Comparison of ENCODE assay signal across 25 cellular contexts in genomic region chr2:178270338-178270737, GRCh38.
A peak's percentile ranks its signal among the peaks of the same experiment; 100 is the strongest.
DNase-seq lines count a peak whose midpoint lies in the region; ATAC-seq and TF ChIP-seq lines count a peak whose summit lies in the region.
"Had no signal": no experiment of that assay in that cellular context is flagged by ENCODE, and none has a peak within 500 bp of the region (broad histone marks: within the 10 kb centered on the region; RNA-seq: fewer than 3 reads in every experiment).

No MANE protein-coding gene starts in this region.

- no peaks in the 10 kb centered on the region for H3K9me3 Mint-ChIP-seq in MCF 10A (ENCODE audit: unreplicated experiment)
- H3K9me3 Mint-ChIP-seq in activated T-helper 1 cell treated with anti-CD3 and anti-CD28 coated beads, Interleukin-12 subunit alpha, Interleukin-12 subunit beta, Interleukin-2, Interleukin-4 antibody, amounts not matched to agents 30 ng/mL and 10 ng/mL and 1 ng/mL, durations not matched to agents 14 hours and 24 hours and 36 hours = no peaks in the 10 kb centered on the region
- H3K9me3 Mint-ChIP-seq: CD4-positive, alpha-beta T cell; CD8-positive, alpha-beta T cell had no signal

- in situ Hi-C loops in mammary epithelial cell (cut with MboI; ENCODE audit: low sequenced_read_pairs in 2 of 2) = loop anchor here in 1 of 2 donors (10.0 kb wide), 1 partner anchor 136 kb away; no protein-coding TSS in a partner anchor
- in situ Hi-C loops in gastrocnemius medialis (cut with MboI; ENCODE audit: low sequenced_read_pairs in 4 of 4) = loop anchor here in 1 of 4 donors (10.0 kb wide), 1 partner anchor 136 kb away; no protein-coding TSS in a partner anchor

- no peak overlapping the region for H3K4me3 Mint-ChIP-seq in MCF 10A (ENCODE audit: unreplicated experiment)
- H3K4me3 Mint-ChIP-seq in activated T-helper 1 cell treated with anti-CD3 and anti-CD28 coated beads, Interleukin-12 subunit alpha, Interleukin-12 subunit beta, Interleukin-2, Interleukin-4 antibody, amounts not matched to agents 30 ng/mL and 10 ng/mL and 1 ng/mL, durations not matched to agents 14 hours and 24 hours and 36 hours = no peak overlapping the region
- H3K4me3 Mint-ChIP-seq: B cell; CD4-positive, alpha-beta T cell; CD8-positive, alpha-beta T cell had no signal

- peaks cover 2% of the 10 kb centered on the region for H3K36me3 Mint-ChIP-seq in MCF 10A (ENCODE audit: insufficient read depth, unreplicated experiment)
- no peaks in the 10 kb centered on the region for H3K36me3 Mint-ChIP-seq in activated T-helper 1 cell treated with anti-CD3 and anti-CD28 coated beads, Interleukin-12 subunit alpha, Interleukin-12 subunit beta, Interleukin-2, Interleukin-4 antibody, amounts not matched to agents 30 ng/mL and 10 ng/mL and 1 ng/mL, durations not matched to agents 14 hours and 24 hours and 36 hours (ENCODE audit: low read depth)
- H3K36me3 Mint-ChIP-seq: CD8-positive, alpha-beta T cell had no signal

- no TSS peak for BruUV-seq in MCF 10A (replicated peaks; lab: Mats Ljungman, UMichigan)
- no TSS peak for BruUV-seq in mammary epithelial cell (replicated peaks; lab: Mats Ljungman, UMichigan)

- no peaks in the 10 kb centered on the region for H3K27me3 ChIP-seq in mammary epithelial cell (ENCODE audit: insufficient read depth, low read length)
- H3K27me3 ChIP-seq in gastrocnemius medialis = no peaks in the 10 kb centered on the region
- no peaks in the 10 kb centered on the region for H3K27me3 ChIP-seq in skeletal muscle tissue (ENCODE audit: control insufficient read depth in 3 of 3, insufficient read depth in 3 of 3, low read length in 3 of 3)
- H3K27me3 ChIP-seq: BLaER1 treated with 17β-estradiol and CSF1 and Interleukin-3, amounts not matched to agents 10 nM and 100 nM had no signal

- no peaks in the 10 kb centered on the region for H4K20me1 ChIP-seq in mammary epithelial cell (ENCODE audit: insufficient read depth, low read length)
- H4K20me1 ChIP-seq: BLaER1 treated with 17β-estradiol and CSF1 and Interleukin-3, amounts not matched to agents 10 nM and 100 nM had no signal

- H3K4me1 ChIP-seq in mammary epithelial cell (ENCODE audit: insufficient read depth, low read length) = peaks cover 34% of the 10 kb centered on the region
- peaks cover 71 to 82% of the 10 kb centered on the region in 2 donors for H3K4me1 ChIP-seq in gastrocnemius medialis
- peaks cover 29 to 50% (median 39%) of the 10 kb centered on the region in 3 donors for H3K4me1 ChIP-seq in skeletal muscle tissue (ENCODE audit: control insufficient read depth in 3 of 3, insufficient read depth in 3 of 3, low read length in 3 of 3)
- H3K4me1 ChIP-seq: A549 had no signal

- H3K27ac ChIP-seq in mammary epithelial cell (ENCODE audit: insufficient read depth, low read depth, low read length) (no peak overlapping the region), gastrocnemius medialis (peak overlapping the region; percentile 84 to 86 (median 84)), skeletal muscle tissue (ENCODE audit: low read depth, low read length) (peak overlapping the region; percentile 79)
- H3K27ac ChIP-seq: 22Rv1; A549; BLaER1 treated with 17β-estradiol and CSF1 and Interleukin-3, amounts not matched to agents 10 nM and 100 nM; C4-2B had no signal

- H3K4me3 ChIP-seq in mammary epithelial cell (replicated peaks in 1 of 3; ENCODE audit: insufficient read depth in 1 of 3, low read depth in 2 of 3, low read length in 3 of 3) = no peak overlapping the region
- no peak overlapping the region for H3K4me3 ChIP-seq in gastrocnemius medialis
- H3K4me3 ChIP-seq in skeletal muscle tissue (ENCODE audit: low read length in 3 of 3) = peak overlapping the region in 1 of 3 donors; percentile 9
- H3K4me3 ChIP-seq: A549; BLaER1 treated with 17β-estradiol and CSF1 and Interleukin-3, amounts not matched to agents 10 nM and 100 nM; GM12878 had no signal

- no peaks in the 10 kb centered on the region for H3K27me3 Mint-ChIP-seq in MCF 10A (ENCODE audit: insufficient read depth, unreplicated experiment)
- H3K27me3 Mint-ChIP-seq in activated T-helper 1 cell treated with anti-CD3 and anti-CD28 coated beads, Interleukin-12 subunit alpha, Interleukin-12 subunit beta, Interleukin-2, Interleukin-4 antibody, amounts not matched to agents 30 ng/mL and 10 ng/mL and 1 ng/mL, durations not matched to agents 14 hours and 24 hours and 36 hours (ENCODE audit: insufficient read depth) = peaks cover 9% of the 10 kb centered on the region

- no peak overlapping the region for H3K4me2 ChIP-seq in mammary epithelial cell (ENCODE audit: insufficient read depth, low read depth, low read length)
- H3K4me2 ChIP-seq: A549; BLaER1 treated with 17β-estradiol and CSF1 and Interleukin-3, amounts not matched to agents 10 nM and 100 nM had no signal

- H3K36me3 ChIP-seq in mammary epithelial cell (ENCODE audit: insufficient read depth, low read length) (no peaks in the 10 kb centered on the region), gastrocnemius medialis (no peaks in the 10 kb centered on the region), skeletal muscle tissue (ENCODE audit: control insufficient read depth in 3 of 3, insufficient read depth in 3 of 3, low read length in 3 of 3) (no peaks in the 10 kb centered on the region)
- H3K36me3 ChIP-seq: BLaER1 treated with 17β-estradiol and CSF1 and Interleukin-3, amounts not matched to agents 10 nM and 100 nM had no signal

- ATAC-seq in gastrocnemius medialis = no peak
- ATAC-seq in GM18511 (IDR thresholded peaks at IDR 0.05; ENCODE audit: unreplicated experiment) = no peak
- ATAC-seq: A549; CD8-positive, alpha-beta T cell; GM12878 had no signal

- H3K9ac ChIP-seq in mammary epithelial cell (ENCODE audit: insufficient read depth, low read length) (no peak overlapping the region), skeletal muscle tissue (ENCODE audit: low read depth in 1 of 3, low read length in 3 of 3) (peak overlapping the region in 1 of 3 donors; percentile 27)
- H3K9ac ChIP-seq: BLaER1 treated with 17β-estradiol and CSF1 and Interleukin-3, amounts not matched to agents 10 nM and 100 nM had no signal

- POLR2A ChIA-PET in MCF 10A (lab: Yijun Ruan, JAX) = interaction anchor here (0.6 to 4.6 kb wide), 10 partner anchors 9 to 158 kb away, joined by 3 to 51 read pairs (median 4); partner anchors contain the start of genes OSBPL6 and RBM45

- H3K9me3 ChIP-seq in mammary epithelial cell (replicated peaks; ENCODE audit: insufficient read depth, low read length) = no peaks in the 10 kb centered on the region
- H3K9me3 ChIP-seq in gastrocnemius medialis = no peaks in the 10 kb centered on the region
- no peaks in the 10 kb centered on the region for H3K9me3 ChIP-seq in skeletal muscle tissue (ENCODE audit: control insufficient read depth in 3 of 3, low read length in 3 of 3)
- H3K9me3 ChIP-seq: A549; BLaER1 treated with 17β-estradiol and CSF1 and Interleukin-3, amounts not matched to agents 10 nM and 100 nM; Caco-2 had no signal

- intact Hi-C loops in MCF 10A (cut with micrococcal nuclease) (no loop called here), mammary epithelial cell (cut with micrococcal nuclease) (no loop called here), gastrocnemius medialis (cut with DNase I; ENCODE audit: low total_unique reads) (no loop called here)
- intact Hi-C loops in activated T-helper 1 cell treated with anti-CD3 and anti-CD28 coated beads, Interleukin-12 subunit alpha, Interleukin-12 subunit beta, Interleukin-2, Interleukin-4 antibody, amounts not matched to agents 30 ng/mL and 10 ng/mL and 1 ng/mL, durations not matched to agents 14 hours and 24 hours and 36 hours (cut with micrococcal nuclease) = no loop called here

- no peak overlapping the region for H2AFZ ChIP-seq in mammary epithelial cell (ENCODE audit: low read depth, low read length)

- peaks cover 21% of the 10 kb centered on the region for H3K79me2 ChIP-seq in mammary epithelial cell (ENCODE audit: insufficient read depth, low read length)

- no peak for TF ChIP-seq POLR2A in gastrocnemius medialis (IDR thresholded peaks at IDR 0.05)

- dilution Hi-C loops in mammary epithelial cell (cut with HindIII; ENCODE audit: low sequenced_read_pairs) = no loop called here

- TF ChIP-seq CTCF in MCF 10A (IDR thresholded peaks at IDR 0.05; ENCODE audit: unreplicated experiment) (no peak), mammary epithelial cell (conservative IDR thresholded peaks at IDR 0.05 in 1 of 2, IDR thresholded peaks at IDR 0.05 in 1 of 2; ENCODE audit: extremely low read depth in 1 of 2, insufficient read depth in 1 of 2, low read depth in 1 of 2, low read length in 2 of 2) (no peak), gastrocnemius medialis (IDR thresholded peaks at IDR 0.05 in 4 of 5, conservative IDR thresholded peaks at IDR 0.05 in 1 of 5) (no peak)

- H3K4me1 Mint-ChIP-seq in MCF 10A (ENCODE audit: insufficient read depth, unreplicated experiment) = peaks cover 37% of the 10 kb centered on the region
- no peaks in the 10 kb centered on the region for H3K4me1 Mint-ChIP-seq in activated T-helper 1 cell treated with anti-CD3 and anti-CD28 coated beads, Interleukin-12 subunit alpha, Interleukin-12 subunit beta, Interleukin-2, Interleukin-4 antibody, amounts not matched to agents 30 ng/mL and 10 ng/mL and 1 ng/mL, durations not matched to agents 14 hours and 24 hours and 36 hours (ENCODE audit: low read depth)
- H3K4me1 Mint-ChIP-seq: B cell had no signal

- CTCF ChIA-PET in MCF 10A (lab: Yijun Ruan, JAX) (interaction anchor here (1.0 to 1.8 kb wide), 2 partner anchors 36 to 159 kb away, joined by 3 to 4 read pairs; no protein-coding TSS in a partner anchor), mammary epithelial cell (lab: Charles Lee; ENCODE audit: low non-redundant PET) (no interaction called here)

- H3K27ac Mint-ChIP-seq in MCF 10A (ENCODE audit: low read depth, unreplicated experiment) = peak overlapping the region; percentile 77
- no peak overlapping the region for H3K27ac Mint-ChIP-seq in activated T-helper 1 cell treated with anti-CD3 and anti-CD28 coated beads, Interleukin-12 subunit alpha, Interleukin-12 subunit beta, Interleukin-2, Interleukin-4 antibody, amounts not matched to agents 30 ng/mL and 10 ng/mL and 1 ng/mL, durations not matched to agents 14 hours and 24 hours and 36 hours
- H3K27ac Mint-ChIP-seq: B cell; CD4-positive, alpha-beta T cell; CD8-positive, alpha-beta T cell had no signal

- DNase-seq in MCF 10A (ENCODE audit: unreplicated experiment) (no peak), mammary epithelial cell (no peak), myocyte (ENCODE audit: low read depth) (peak; percentile 24), gastrocnemius medialis (no peak), UCSD-AML1 (lab: John Stamatoyannopoulos, UW; ENCODE audit: unreplicated experiment) (no peak)
- DNase-seq in activated T-helper 1 cell treated with anti-CD3 and anti-CD28 coated beads, Interleukin-12 subunit alpha, Interleukin-12 subunit beta, Interleukin-2, Interleukin-4 antibody, amounts not matched to agents 30 ng/mL and 10 ng/mL and 1 ng/mL, durations not matched to agents 14 hours and 24 hours and 36 hours (ENCODE audit: low spot score) = no peak
- DNase-seq: AML-193; Caco-2; Calu3; CD4-positive, alpha-beta T cell; CD8-positive, alpha-beta T cell; DMS153; DMS53; DMS79; DND-41; EL; GDM1 had no signal

- 98% methylated on average over 5 of the region's 5 CpGs for WGBS in mammary epithelial cell (ENCODE audit: low coverage, missing lambda C conversion rate)
